ENCODE assay signal across 4 cellular contexts in genomic region chr11:133908827-133909226, GRCh38.
"Had no signal": no experiment of that assay in that cellular context is flagged by ENCODE, and none has a peak within 500 bp of the region (broad histone marks: within the 10 kb centered on the region; RNA-seq: fewer than 3 reads in every experiment).

No MANE protein-coding gene starts in this region.

- H3K4me3 ChIP-seq: GM23338 had no signal

- ATAC-seq: GM23338 had no signal

- H3K9me3 Mint-ChIP-seq: GM23338, H9 had no signal

- DNase-seq: H9, HCEC 1CT, IMR-90 had no signal

- H3K27ac Mint-ChIP-seq: GM23338 had no signal

- H3K4me1 Mint-ChIP-seq: GM23338, H9 had no signal

- H2AFZ ChIP-seq: GM23338 had no signal

- H3K4me3 Mint-ChIP-seq: GM23338, H9 had no signal

- H3K4me2 ChIP-seq: GM23338 had no signal
